Comparison of ENCODE assay signal across 32 cellular contexts in the genomic region with DNA sequence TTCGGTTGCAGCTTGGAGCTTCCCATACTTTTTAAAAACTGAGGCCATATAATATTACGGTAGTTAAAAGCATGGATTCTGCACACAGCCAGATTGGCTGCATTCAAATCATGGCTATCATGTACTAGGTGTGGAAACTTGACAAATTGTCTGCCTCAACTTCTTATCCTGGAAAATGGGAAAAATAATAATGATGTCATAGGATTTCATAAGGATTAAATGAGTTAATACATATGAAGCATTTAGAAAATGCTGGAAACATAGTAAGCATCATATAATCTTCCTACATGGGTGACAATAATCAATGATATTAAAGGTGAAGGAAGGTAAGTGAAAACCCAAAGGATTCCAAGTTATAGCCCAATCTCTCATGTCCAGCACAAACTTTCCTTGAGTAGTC.
"Had no signal": no experiment of that assay in that cellular context is flagged by ENCODE, and none has a peak within 500 bp of the region (broad histone marks: within the 10 kb centered on the region; RNA-seq: fewer than 3 reads in every experiment).

No MANE protein-coding gene starts in this region.

- H3K4me3 ChIP-seq: MG63 had no signal

- H3K36me3 ChIP-seq: MG63 had no signal

- DNase-seq: Karpas-422, MG63, MM.1S, NCI-H1048, NCI-H1092, NCI-H1092 treated with DMSO at 0.1 percent for 48 hours, NCI-H1105, NCI-H1105 treated with DMSO at 0.1 percent for 48 hours, NCI-H1417, NCI-H1417 treated with DMSO at 0.1 percent for 48 hours, NCI-H1436, NCI-H1436 treated with DMSO at 0.1 percent for 48 hours, NCI-H146, NCI-H1694, NCI-H1694 treated with DMSO at 0.1 percent for 48 hours, NCI-H187, NCI-H187 treated with DMSO at 0.1 percent for 48 hours, NCI-H1930, NCI-H2029, NCI-H2029 treated with DMSO at 0.1 percent for 48 hours, NCI-H2081, NCI-H2081 treated with DMSO at 0.1 percent for 48 hours, NCI-H2107, NCI-H2171, NCI-H2171 treated with DMSO at 0.1 percent for 48 hours, NCI-H2227 treated with DMSO at 0.1 percent for 48 hours, NCI-H226, NCI-H345, NCI-H446, NCI-H446 treated with DMSO at 0.1 percent for 48 hours, NCI-H510A, NCI-H510A treated with DMSO at 0.1 percent for 48 hours had no signal

- H3K9me3 ChIP-seq: MG63 had no signal

- H3K27me3 ChIP-seq: MG63 had no signal
